25 cellular contexts compared by ENCODE assay signal in the genomic region with DNA sequence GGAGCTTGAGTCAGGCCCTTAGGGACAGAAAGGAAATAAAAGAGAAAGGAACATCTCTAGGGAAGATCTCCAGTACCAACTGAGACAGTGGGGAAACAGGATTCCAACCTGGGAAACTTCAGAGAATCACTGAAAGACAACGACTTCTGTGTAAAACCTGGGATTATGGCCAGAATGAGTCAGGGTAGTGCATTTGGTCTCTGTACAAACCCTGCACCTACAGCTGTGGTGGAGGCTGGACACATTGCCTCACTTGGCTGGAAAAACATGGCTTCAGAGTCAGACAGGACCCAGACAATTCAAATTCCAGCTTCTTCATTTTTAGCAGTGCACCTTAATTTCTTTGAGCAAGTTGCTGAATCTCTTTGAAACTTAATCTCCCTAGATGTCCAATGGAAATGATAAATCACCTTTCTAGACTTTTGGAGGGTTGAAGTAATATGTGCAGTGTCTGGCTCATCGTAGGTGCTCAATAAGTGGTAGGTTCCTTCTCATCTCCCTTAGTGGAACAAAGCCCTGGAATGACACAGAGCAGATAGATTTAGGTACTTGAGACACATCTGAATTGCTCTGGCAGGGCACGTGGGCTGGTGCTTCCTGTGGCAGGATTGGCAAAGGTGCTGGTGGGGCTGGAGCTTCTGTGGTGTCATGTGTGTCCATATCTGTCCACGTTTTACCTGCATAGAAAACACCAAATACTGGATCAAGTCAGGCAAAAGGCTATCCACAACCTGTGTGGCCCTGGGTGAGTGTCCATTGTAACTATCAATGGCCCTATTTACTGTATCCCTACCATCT. TPM values are rescaled to one million over a fixed set of nuclear protein-coding genes. Genes with fewer than 3 reads are reported as not detected.
DNase-seq lines count a peak whose midpoint lies in the region; ATAC-seq, FAIRE-seq and TF ChIP-seq lines count a peak whose summit lies in the region.
"Had no signal": no experiment of that assay in that cellular context is flagged by ENCODE, and none has a peak within 500 bp of the region (broad histone marks: within the 10 kb centered on the region; RNA-seq: fewer than 3 reads in every experiment).

No MANE protein-coding gene starts in this region.

- TF ChIP-seq CTCF in MCF 10A (IDR thresholded peaks at IDR 0.05; ENCODE audit: unreplicated experiment) (no peak), breast epithelium (IDR thresholded peaks at IDR 0.05) (no peak), mammary epithelial cell (conservative IDR thresholded peaks at IDR 0.05 in 1 of 2, IDR thresholded peaks at IDR 0.05 in 1 of 2; ENCODE audit: extremely low read depth in 1 of 2, insufficient read depth in 1 of 2, low read depth in 1 of 2, low read length in 2 of 2) (no peak), pancreas (IDR thresholded peaks at IDR 0.05) (no peak)

- in situ Hi-C loops in mammary epithelial cell (cut with MboI; ENCODE audit: low sequenced_read_pairs in 2 of 2): loop anchor here (25.0 kb wide), 2 partner anchors 342 to 933 kb away; no protein-coding TSS in a partner anchor

- DNase-seq in MCF 10A (ENCODE audit: unreplicated experiment): peak; percentile 32
- no peak for DNase-seq in breast epithelium (ENCODE audit: low spot score in 2 of 2)
- peak; percentile 51 for DNase-seq in mammary epithelial cell
- DNase-seq in iris pigment epithelial cell (ENCODE audit: low read depth): peak; percentile 8
- DNase-seq in pancreas: no peak
- DNase-seq in LoVo (ENCODE audit: low spot score): no peak
- DNase-seq in activated naive CD4-positive, alpha-beta T cell (lab: John Stamatoyannopoulos, UW): no peak
- DNase-seq: Calu3; CD8-positive, alpha-beta T cell; DMS53; EL; GF-D8; NCI-H1092 treated with DMSO at 0.1 percent for 48 hours; NCI-H1436 treated with DMSO at 0.1 percent for 48 hours; NCI-H1930; NCI-H510A; SIG-M5; SK-N-SH had no signal

- H3K4me1 Mint-ChIP-seq in MCF 10A (ENCODE audit: insufficient read depth, unreplicated experiment): no peaks in the 10 kb centered on the region
- H3K4me1 Mint-ChIP-seq: IgD-negative memory B cell had no signal

- no peaks in the 10 kb centered on the region for H3K9me3 ChIP-seq in breast epithelium
- H3K9me3 ChIP-seq in mammary epithelial cell (replicated peaks; ENCODE audit: insufficient read depth, low read length): no peaks in the 10 kb centered on the region
- no peaks in the 10 kb centered on the region for H3K9me3 ChIP-seq in pancreas
- H3K9me3 ChIP-seq: BLaER1 treated with 17β-estradiol and CSF1 and Interleukin-3, amounts not matched to agents 10 nM and 100 nM; SK-N-SH had no signal

- H3K27me3 ChIP-seq in breast epithelium (no peaks in the 10 kb centered on the region), mammary epithelial cell (ENCODE audit: insufficient read depth, low read length) (no peaks in the 10 kb centered on the region), pancreas (peaks cover 0 to 6% (median 0%) of the 10 kb centered on the region in 4 donors)

- POLR2A ChIA-PET in MCF 10A (lab: Yijun Ruan, JAX): no interaction called here

- CTCF ChIA-PET in MCF 10A (lab: Yijun Ruan, JAX) (interaction anchor here (0.7 kb wide), 1 partner anchor 14 kb away, joined by 3 read pairs; no protein-coding TSS in a partner anchor), mammary epithelial cell (lab: Charles Lee; ENCODE audit: low non-redundant PET) (no interaction called here)

- peaks cover 7% of the 10 kb centered on the region for H3K9me3 Mint-ChIP-seq in MCF 10A (ENCODE audit: unreplicated experiment)
- H3K9me3 Mint-ChIP-seq: CD8-positive, alpha-beta T cell had no signal

- no peaks in the 10 kb centered on the region for H4K20me1 ChIP-seq in mammary epithelial cell (ENCODE audit: insufficient read depth, low read length)
- H4K20me1 ChIP-seq: BLaER1 treated with 17β-estradiol and CSF1 and Interleukin-3, amounts not matched to agents 10 nM and 100 nM had no signal

- H3K9ac ChIP-seq in mammary epithelial cell (ENCODE audit: insufficient read depth, low read length): no peak overlapping the region
- H3K9ac ChIP-seq: BLaER1 treated with 17β-estradiol and CSF1 and Interleukin-3, amounts not matched to agents 10 nM and 100 nM; SK-N-SH had no signal

- no peaks in the 10 kb centered on the region for H3K79me2 ChIP-seq in mammary epithelial cell (ENCODE audit: insufficient read depth, low read length)

- dilution Hi-C loops in mammary epithelial cell (cut with HindIII; ENCODE audit: low sequenced_read_pairs): no loop called here

- no peak overlapping the region for H3K4me2 ChIP-seq in mammary epithelial cell (ENCODE audit: insufficient read depth, low read depth, low read length)
- H3K4me2 ChIP-seq: BLaER1 treated with 17β-estradiol and CSF1 and Interleukin-3, amounts not matched to agents 10 nM and 100 nM; SK-N-SH had no signal

- H3K27ac Mint-ChIP-seq in MCF 10A (ENCODE audit: low read depth, unreplicated experiment): no peak overlapping the region
- H3K27ac Mint-ChIP-seq: CD8-positive, alpha-beta T cell; IgD-negative memory B cell had no signal

- WGBS in mammary epithelial cell (ENCODE audit: low coverage, missing lambda C conversion rate): 71% methylated on average over 4 of the region's 4 CpGs
- 70 to 85% methylated on average over 4 of the region's 4 CpGs for WGBS in pancreas, 2 donors

- H2AFZ ChIP-seq in mammary epithelial cell (ENCODE audit: low read depth, low read length): no peak overlapping the region

- BruUV-seq in MCF 10A (replicated peaks; lab: Mats Ljungman, UMichigan) (no TSS peak), mammary epithelial cell (replicated peaks; lab: Mats Ljungman, UMichigan) (no TSS peak)

- intact Hi-C loops in MCF 10A (cut with micrococcal nuclease): no loop called here
- intact Hi-C loops in breast epithelium (cut with DNase I; ENCODE audit: low total_unique reads): no loop called here
- intact Hi-C loops in mammary epithelial cell (cut with micrococcal nuclease): no loop called here
- intact Hi-C loops in pancreas (cut with DNase I): no loop called here

- ATAC-seq in pancreas (no peak), HG02623 (IDR thresholded peaks at IDR 0.05; ENCODE audit: unreplicated experiment) (no peak)
- ATAC-seq: CD8-positive, alpha-beta T cell; HCT116 had no signal

- H3K4me1 ChIP-seq in breast epithelium (no peaks in the 10 kb centered on the region), mammary epithelial cell (ENCODE audit: insufficient read depth, low read length) (no peaks in the 10 kb centered on the region), pancreas (no peaks in the 10 kb centered on the region)
- H3K4me1 ChIP-seq: BLaER1 treated with 17β-estradiol and CSF1 and Interleukin-3, amounts not matched to agents 10 nM and 100 nM had no signal

- no peak overlapping the region for H3K4me3 Mint-ChIP-seq in MCF 10A (ENCODE audit: unreplicated experiment)
- H3K4me3 Mint-ChIP-seq: CD8-positive, alpha-beta T cell; IgD-negative memory B cell had no signal

- H3K4me3 ChIP-seq in breast epithelium (no peak overlapping the region), mammary epithelial cell (replicated peaks in 1 of 3; ENCODE audit: insufficient read depth in 1 of 3, low read depth in 2 of 3, low read length in 3 of 3) (no peak overlapping the region), pancreas (no peak overlapping the region)
- H3K4me3 ChIP-seq: BLaER1 treated with 17β-estradiol and CSF1 and Interleukin-3, amounts not matched to agents 10 nM and 100 nM had no signal

- no peak for TF ChIP-seq POLR2A in breast epithelium (IDR thresholded peaks at IDR 0.05)

- H3K36me3 Mint-ChIP-seq in MCF 10A (ENCODE audit: insufficient read depth, unreplicated experiment): peaks cover under 1% of the 10 kb centered on the region
- H3K36me3 Mint-ChIP-seq: CD8-positive, alpha-beta T cell; IgD-negative memory B cell had no signal

- H3K27ac ChIP-seq in breast epithelium (no peak overlapping the region), mammary epithelial cell (ENCODE audit: insufficient read depth, low read depth, low read length) (no peak overlapping the region), pancreas (no peak overlapping the region)
- H3K27ac ChIP-seq: 22Rv1; BLaER1 treated with 17β-estradiol and CSF1 and Interleukin-3, amounts not matched to agents 10 nM and 100 nM had no signal

- FAIRE-seq in pancreas (lab: Jason Lieb, UNC): no peak
- FAIRE-seq: GM19239, H1 had no signal

- H3K36me3 ChIP-seq in breast epithelium: no peaks in the 10 kb centered on the region
- no peaks in the 10 kb centered on the region for H3K36me3 ChIP-seq in mammary epithelial cell (ENCODE audit: insufficient read depth, low read length)
- no peaks in the 10 kb centered on the region for H3K36me3 ChIP-seq in pancreas
- H3K36me3 ChIP-seq: BLaER1 treated with 17β-estradiol and CSF1 and Interleukin-3, amounts not matched to agents 10 nM and 100 nM had no signal

- H3K27me3 Mint-ChIP-seq in MCF 10A (ENCODE audit: insufficient read depth, unreplicated experiment): peaks cover 17% of the 10 kb centered on the region

RNA-seq across cellular contexts. Expression of gene CLSTN2, which starts 6.1 kb away (rescaled TPM):
- total RNA-seq in MCF 10A (2022) (not detected in 2 replicates), breast epithelium (10 to 100 TPM; 15.5 to 75.5 (median 33.1) TPM), mammary epithelial cell (1 to 10 TPM in 1 of 2 donors, under 1 TPM in 1; 0.16 to 2.0 TPM), pancreas (1 to 10 TPM; 1.9 to 9.3 (median 3.6) TPM)
- polyA plus RNA-seq in mammary epithelial cell (0.56 TPM), pancreas (under 1 TPM; 0.65 to 0.99 TPM)
- 0.05 TPM for polyA minus RNA-seq in mammary epithelial cell
- total RNA-seq: CD8-positive, alpha-beta T cell had no signal
- polyA plus RNA-seq: IgD-negative memory B cell had no signal

Comparison
In these comparisons a context has a peak if more than half of its experiments do, and no peak if none do; other contexts are left out.
1. DNase-seq: peak in MCF 10A (single experiment), mammary epithelial cell (single experiment) and iris pigment epithelial cell (single experiment); none in breast epithelium (0 of 2), pancreas (0 of 6), LoVo (single experiment) and activated naive CD4-positive, alpha-beta T cell (0 of 4).